Comparison of ENCODE assay signal across 6 cellular contexts in genomic region chr14:94142836-94143235, GRCh38. TPM values are rescaled to one million over a fixed set of nuclear protein-coding genes. Genes with fewer than 3 reads are reported as not detected.
"Had no signal": no experiment of that assay in that cellular context is flagged by ENCODE, and none has a peak within 500 bp of the region (broad histone marks: within the 10 kb centered on the region; RNA-seq: fewer than 3 reads in every experiment).

No MANE protein-coding gene starts in this region.

- DNase-seq: GM23248, GOT3, KBM-7 had no signal

- H3K4me3 ChIP-seq: GM23248, HAP-1 had no signal

- H3K4me2 ChIP-seq: KMS-11 had no signal

- FAIRE-seq: HTR-8/SVneo had no signal

- H3K9me3 ChIP-seq: HAP-1 had no signal

- H3K36me3 ChIP-seq: HAP-1 had no signal

- H2AFZ ChIP-seq: GM23248 had no signal

- H3K27ac ChIP-seq: GM23248, KMS-11 had no signal

- H3K9ac ChIP-seq: GM23248, KMS-11 had no signal

RNA-seq across cellular contexts. Expression of gene IFI27, which starts 32.3 kb away (rescaled TPM):
- total RNA-seq: GM23248 had no signal
- polyA plus RNA-seq: GM23248 had no signal
